22 cellular contexts compared by ENCODE assay signal in genomic region chr15:73331991-73332925, GRCh38. TPM values are rescaled to one million over a fixed set of nuclear protein-coding genes. Genes with fewer than 3 reads are reported as not detected.
"Had no signal": no experiment of that assay in that cellular context is flagged by ENCODE, and none has a peak within 500 bp of the region (broad histone marks: within the 10 kb centered on the region; RNA-seq: fewer than 3 reads in every experiment).

No MANE protein-coding gene starts in this region.

- DNase-seq: activated CD4-positive, alpha-beta memory T cell treated with anti-CD3 and anti-CD28 coated beads for 36 hours; activated CD4-positive, alpha-beta T cell treated with anti-CD3 and anti-CD28 coated beads for 4 hours; activated effector memory CD4-positive, alpha-beta T cell treated with Interleukin-2 at 50 U/mL for 16 hours; activated naive CD4-positive, alpha-beta T cell treated with anti-CD3 and anti-CD28 coated beads for 36 hours; activated naive CD8-positive, alpha-beta T cell treated with anti-CD3 and anti-CD28 coated beads, Interleukin-2, amount 10 ng/mL, durations not matched to agents 7 days and 5 days; activated T-cell treated with anti-CD3 and anti-CD28 coated beads, Interleukin-2, amount 50 U/mL, for 72 hours; amniotic stem cell; cerebellar nuclear complex; nephron progenitor cell; occipital lobe; retina; stimulated activated CD4-positive, alpha-beta T cell treated with anti-CD3 and anti-CD28 coated beads, Interleukin-1b, Interleukin-23, amount 100 ng/mL, for 48 hours; stimulated activated naive CD8-positive, alpha-beta T cell treated with anti-CD3 and anti-CD28 coated beads, Interleukin-15, amount 100 ng/mL, for 72 hours; T-helper 1 cell; T-helper 9 cell; tibial artery had no signal

- H3K27me3 Mint-ChIP-seq: activated CD4-positive, alpha-beta memory T cell treated with anti-CD3 and anti-CD28 coated beads for 36 hours; activated naive CD8-positive, alpha-beta T cell treated with anti-CD3 and anti-CD28 coated beads, Interleukin-2, amount 10 ng/mL, durations not matched to agents 7 days and 5 days had no signal

- H3K4me1 ChIP-seq: breast epithelium, tibial artery had no signal

- H3K36me3 Mint-ChIP-seq: activated CD4-positive, alpha-beta memory T cell treated with anti-CD3 and anti-CD28 coated beads for 36 hours; activated naive CD8-positive, alpha-beta T cell treated with anti-CD3 and anti-CD28 coated beads, Interleukin-2, amount 10 ng/mL, durations not matched to agents 7 days and 5 days; WTC11 had no signal

- H3K36me3 ChIP-seq: breast epithelium, tibial artery had no signal

- H3K4me1 Mint-ChIP-seq: activated naive CD8-positive, alpha-beta T cell treated with anti-CD3 and anti-CD28 coated beads, Interleukin-2, amount 10 ng/mL, durations not matched to agents 7 days and 5 days; stimulated activated naive CD8-positive, alpha-beta T cell treated with anti-CD3 and anti-CD28 coated beads, Interleukin-15, amount 100 ng/mL, for 72 hours; WTC11 had no signal

- ATAC-seq: activated T-cell treated with anti-CD3 and anti-CD28 coated beads, Interleukin-2, amount 50 U/mL, for 72 hours; left lobe of liver; stimulated activated naive CD8-positive, alpha-beta T cell treated with anti-CD3 and anti-CD28 coated beads, Interleukin-15, amount 100 ng/mL, for 72 hours; WTC11 had no signal

- H3K27me3 ChIP-seq: breast epithelium had no signal

- H3K27ac Mint-ChIP-seq: activated CD4-positive, alpha-beta memory T cell treated with anti-CD3 and anti-CD28 coated beads for 36 hours; activated naive CD4-positive, alpha-beta T cell treated with anti-CD3 and anti-CD28 coated beads for 36 hours; activated naive CD8-positive, alpha-beta T cell treated with anti-CD3 and anti-CD28 coated beads, Interleukin-2, amount 10 ng/mL, durations not matched to agents 7 days and 5 days; activated T-cell treated with anti-CD3 and anti-CD28 coated beads, Interleukin-2, amount 50 U/mL, for 72 hours; nephron progenitor cell; WTC11 had no signal

- FAIRE-seq: keratinocyte, urothelium cell line had no signal

- H3K27ac ChIP-seq: breast epithelium, tibial artery had no signal

- H3K4me3 Mint-ChIP-seq: activated CD4-positive, alpha-beta memory T cell treated with anti-CD3 and anti-CD28 coated beads for 36 hours; activated naive CD4-positive, alpha-beta T cell treated with anti-CD3 and anti-CD28 coated beads for 36 hours; activated naive CD8-positive, alpha-beta T cell treated with anti-CD3 and anti-CD28 coated beads, Interleukin-2, amount 10 ng/mL, durations not matched to agents 7 days and 5 days; activated T-cell treated with anti-CD3 and anti-CD28 coated beads, Interleukin-2, amount 50 U/mL, for 72 hours; nephron progenitor cell; stimulated activated naive CD8-positive, alpha-beta T cell treated with anti-CD3 and anti-CD28 coated beads, Interleukin-15, amount 100 ng/mL, for 72 hours; WTC11 had no signal

- H3K9me3 ChIP-seq: breast epithelium, tibial artery had no signal

- H3K4me3 ChIP-seq: breast epithelium, tibial artery had no signal

RNA-seq across cellular contexts. Expression of gene HCN4, which starts 36.5 kb away (rescaled TPM):
- total RNA-seq: activated CD4-positive, alpha-beta memory T cell treated with anti-CD3 and anti-CD28 coated beads for 36 hours; activated naive CD4-positive, alpha-beta T cell treated with anti-CD3 and anti-CD28 coated beads for 36 hours; activated naive CD8-positive, alpha-beta T cell treated with anti-CD3 and anti-CD28 coated beads, Interleukin-2, amount 10 ng/mL, durations not matched to agents 7 days and 5 days; activated T-cell treated with anti-CD3 and anti-CD28 coated beads, Interleukin-2, amount 50 U/mL, for 72 hours; breast epithelium; fibroblast of villous mesenchyme; left lobe of liver had no signal
- polyA plus RNA-seq: keratinocyte had no signal
